In genomic region chr4:182170417-182170935, GRCh38 we compare ENCODE assay signal across 1 cellular context.
TF ChIP-seq lines count a peak whose summit lies in the region.

No MANE protein-coding gene starts in this region.

TF ChIP-seq in endothelial cell of umbilical vein, 7 proteins besides CTCF, POLR2A, EP300 and RAD21 (continued from another document):
- no peak for TF ChIP-seq EZH2 (IDR thresholded peaks at IDR 0.05; ENCODE audit: borderline replicate concordance, low read depth, low read length, severe bottlenecking)
- TF ChIP-seq MYC (IDR thresholded peaks at IDR 0.05; ENCODE audit: low read depth, low read length), result no peak
- TF ChIP-seq FOS (IDR thresholded peaks at IDR 0.05; ENCODE audit: borderline replicate concordance, insufficient read depth, low read length), result no peak
- no peak for TF ChIP-seq JUN (IDR thresholded peaks at IDR 0.05; ENCODE audit: borderline replicate concordance, insufficient read depth, insufficient read length, low read depth)
- TF ChIP-seq GATA2 (IDR thresholded peaks at IDR 0.05; ENCODE audit: insufficient read depth, insufficient read length, low read depth, low read length), result no peak
- no peak for TF ChIP-seq POLR2AphosphoS5 (IDR thresholded peaks at IDR 0.05; ENCODE audit: insufficient read depth, low read depth, low read length)
TF ChIP-seq in endothelial cell of umbilical vein: peak in this region for 0.
